In genomic region chr7:102279537-102280400, GRCh38 we compare ENCODE assay signal across 9 cellular contexts. TPM values are rescaled to one million over a fixed set of nuclear protein-coding genes. Genes with fewer than 3 reads are reported as not detected.
DNase-seq lines count a peak whose midpoint lies in the region; ATAC-seq and TF ChIP-seq lines count a peak whose summit lies in the region.
"Had no signal": no experiment of that assay in that cellular context is flagged by ENCODE, and none has a peak within 500 bp of the region (broad histone marks: within the 10 kb centered on the region; RNA-seq: fewer than 3 reads in every experiment).

No MANE protein-coding gene starts in this region.

- 52% methylated on average over 17 of the region's 23 CpGs for WGBS in smooth muscle cell (ENCODE audit: low lambda C conversion rate)

- no peak overlapping the region for H3K27ac ChIP-seq in CD8-positive, alpha-beta T cell (ENCODE audit: low read depth, low read length)
- no peak overlapping the region for H3K27ac ChIP-seq in smooth muscle cell (ENCODE audit: low read depth)

- H3K4me2 ChIP-seq in smooth muscle cell: no peak overlapping the region

- H3K27me3 Mint-ChIP-seq in CD8-positive, alpha-beta T cell (ENCODE audit: low read depth): no peaks in the 10 kb centered on the region
- no peaks in the 10 kb centered on the region for H3K27me3 Mint-ChIP-seq in activated naive CD8-positive, alpha-beta T cell treated with anti-CD3 and anti-CD28 coated beads, Interleukin-2, amount 50 U/mL, for 24 hours

- in situ Hi-C loops in SK-MEL-5 (cut with HindIII; ENCODE audit: low pct_unique_long_range_greater_than_20kb, low sequenced_read_pairs): no loop called here

- POLR2A ChIA-PET in CD8-positive, alpha-beta T cell (lab: Charles Lee): no interaction called here

- no peaks in the 10 kb centered on the region for H3K27me3 ChIP-seq in CD8-positive, alpha-beta T cell (ENCODE audit: insufficient read depth, low read length)
- no peaks in the 10 kb centered on the region for H3K27me3 ChIP-seq in smooth muscle cell (ENCODE audit: low read depth)

- TF ChIP-seq CTCF in CD8-positive, alpha-beta T cell (IDR thresholded peaks at IDR 0.05): peak; percentile 62
- TF ChIP-seq CTCF in smooth muscle cell (IDR thresholded peaks at IDR 0.05; ENCODE audit: borderline replicate concordance, insufficient read depth, poor library complexity, severe bottlenecking): peak; percentile 72

- H3K4me3 Mint-ChIP-seq in CD8-positive, alpha-beta T cell: no peak overlapping the region
- H3K4me3 Mint-ChIP-seq in activated naive CD8-positive, alpha-beta T cell treated with anti-CD3 and anti-CD28 coated beads, Interleukin-2, amount 50 U/mL, for 24 hours: no peak overlapping the region
- H3K4me3 Mint-ChIP-seq: T-helper 1 cell treated with Interleukin-12 subunit alpha and Interleukin-12 subunit beta and Interleukin-4 antibody, amounts not matched to agents 30 μg/mL and 1 μg/mL, for 36 hours had no signal

- H3K4me1 Mint-ChIP-seq in CD8-positive, alpha-beta T cell (ENCODE audit: low read depth): peaks cover 7% of the 10 kb centered on the region
- peaks cover 11% of the 10 kb centered on the region for H3K4me1 Mint-ChIP-seq in activated naive CD8-positive, alpha-beta T cell treated with anti-CD3 and anti-CD28 coated beads, Interleukin-2, amount 50 U/mL, for 24 hours

- no peaks in the 10 kb centered on the region for H3K36me3 Mint-ChIP-seq in CD8-positive, alpha-beta T cell
- H3K36me3 Mint-ChIP-seq in activated naive CD8-positive, alpha-beta T cell treated with anti-CD3 and anti-CD28 coated beads, Interleukin-2, amount 50 U/mL, for 24 hours (ENCODE audit: low read depth): no peaks in the 10 kb centered on the region

- no peak overlapping the region for H3K27ac Mint-ChIP-seq in CD8-positive, alpha-beta T cell
- H3K27ac Mint-ChIP-seq in activated naive CD8-positive, alpha-beta T cell treated with anti-CD3 and anti-CD28 coated beads, Interleukin-2, amount 50 U/mL, for 24 hours: no peak overlapping the region
- H3K27ac Mint-ChIP-seq: T-helper 1 cell treated with Interleukin-12 subunit alpha and Interleukin-12 subunit beta and Interleukin-4 antibody, amounts not matched to agents 30 μg/mL and 1 μg/mL, for 36 hours had no signal

- H3K79me2 ChIP-seq in smooth muscle cell (ENCODE audit: low read depth): no peaks in the 10 kb centered on the region

- CTCF ChIA-PET in CD8-positive, alpha-beta T cell (lab: Charles Lee): interaction anchor here (0.6 to 3.2 kb wide), 10 partner anchors 8 to 116 kb away, joined by 3 to 32 read pairs (median 5); partner anchors contain the start of gene PRKRIP1

- peak; percentile 23 to 73 (median 55) for DNase-seq in CD8-positive, alpha-beta T cell
- DNase-seq in Jurkat, Clone E6-1 (ENCODE audit: low read depth, low spot score): peak; percentile 44
- peak; percentile 85 for DNase-seq in SK-MEL-5 (ENCODE audit: low read depth, low spot score)
- DNase-seq in activated naive CD8-positive, alpha-beta T cell treated with anti-CD3 and anti-CD28 coated beads, Interleukin-2, amount 50 U/mL, for 24 hours: peak; percentile 69
- DNase-seq in left ventricle myocardium superior: peak; percentile 57
- peak; percentile 11 for DNase-seq in smooth muscle cell (lab: John Stamatoyannopoulos, UW; ENCODE audit: unreplicated experiment)
- DNase-seq in amniotic stem cell (lab: John Stamatoyannopoulos, UW): no peak

- H3K36me3 ChIP-seq in CD8-positive, alpha-beta T cell (ENCODE audit: insufficient read depth, low read length): no peaks in the 10 kb centered on the region
- H3K36me3 ChIP-seq in smooth muscle cell (ENCODE audit: low read depth): no peaks in the 10 kb centered on the region

- intact Hi-C loops in CD8-positive, alpha-beta T cell (cut with DNase I, micrococcal nuclease): loop anchor here (1.0 to 10.0 kb wide), 3 partner anchors 111 to 185 kb away; partner anchors contain the start of genes ALKBH4 (in 1 of the 2) and LRWD1 (in 1 of the 2)
- intact Hi-C loops in left ventricle myocardium superior (cut with micrococcal nuclease): loop anchor here (5.0 kb wide), 1 partner anchor 113 kb away; no protein-coding TSS in a partner anchor

- H4K20me1 ChIP-seq in smooth muscle cell (ENCODE audit: low read depth): no peaks in the 10 kb centered on the region

- no peaks in the 10 kb centered on the region for H3F3A ChIP-seq in smooth muscle cell (ENCODE audit: low read depth)

- H3K4me1 ChIP-seq in CD8-positive, alpha-beta T cell (ENCODE audit: insufficient read depth, low read length): peaks cover 4% of the 10 kb centered on the region
- no peaks in the 10 kb centered on the region for H3K4me1 ChIP-seq in smooth muscle cell (ENCODE audit: low read depth)

- no peaks in the 10 kb centered on the region for H3K9me3 ChIP-seq in CD8-positive, alpha-beta T cell (ENCODE audit: low read length)
- H3K9me3 ChIP-seq in smooth muscle cell (replicated peaks; ENCODE audit: low read depth): no peaks in the 10 kb centered on the region

- ATAC-seq in CD8-positive, alpha-beta T cell: peak; percentile 89
- ATAC-seq in GM19397 (IDR thresholded peaks at IDR 0.05; ENCODE audit: unreplicated experiment): peak; percentile 66
- peak; percentile 87 for ATAC-seq in activated naive CD8-positive, alpha-beta T cell treated with anti-CD3 and anti-CD28 coated beads, Interleukin-2, amount 50 U/mL, for 24 hours
- peak; percentile 80 for ATAC-seq in left ventricle myocardium superior

- no peak overlapping the region for H2AFZ ChIP-seq in smooth muscle cell (ENCODE audit: low read depth)

- no peak overlapping the region for H3K4me3 ChIP-seq in CD8-positive, alpha-beta T cell (ENCODE audit: low read depth, low read length)
- no peak overlapping the region for H3K4me3 ChIP-seq in Jurkat, Clone E6-1 (ENCODE audit: low read length)
- no peak overlapping the region for H3K4me3 ChIP-seq in smooth muscle cell

- H3K9me3 Mint-ChIP-seq in CD8-positive, alpha-beta T cell: no peaks in the 10 kb centered on the region
- no peaks in the 10 kb centered on the region for H3K9me3 Mint-ChIP-seq in activated naive CD8-positive, alpha-beta T cell treated with anti-CD3 and anti-CD28 coated beads, Interleukin-2, amount 50 U/mL, for 24 hours
- H3K9me3 Mint-ChIP-seq: T-helper 1 cell treated with Interleukin-12 subunit alpha and Interleukin-12 subunit beta and Interleukin-4 antibody, amounts not matched to agents 30 μg/mL and 1 μg/mL, for 36 hours had no signal

- no peak overlapping the region for H3K9ac ChIP-seq in smooth muscle cell (ENCODE audit: low read depth)

RNA-seq across cellular contexts. Expression of gene SH2B2, which starts 6.9 kb away (rescaled TPM):
- 1 to 10 TPM in 1 of 2 experiments, under 1 TPM in 1; 0.72 to 1.8 TPM for total RNA-seq in CD8-positive, alpha-beta T cell
- 5.2 TPM for polyA plus RNA-seq in Jurkat, Clone E6-1 (2012; ENCODE audit: insufficient read depth, insufficient read length)
- 2.5 and 4.5 TPM in 2 replicates for total RNA-seq in SK-MEL-5 (2014; rRNA removed; shearing (Covaris generic))
- 21.2 and 21.9 TPM in 2 replicates for polyA plus RNA-seq in SK-MEL-5 (2015; cell fraction: cytosol; rRNA removed)
- polyA plus RNA-seq in SK-MEL-5 (2015; cell fraction: nucleus; rRNA removed): 2.2 and 6.9 TPM in 2 replicates
- total RNA-seq in left ventricle myocardium superior (0.99 TPM), smooth muscle cell (6.3 and 8.2 TPM in 2 replicates)
- 12.4 and 14.6 TPM in 2 replicates for polyA plus RNA-seq in smooth muscle cell
